ENCODE assay signal across 9 cellular contexts in the genomic region with DNA sequence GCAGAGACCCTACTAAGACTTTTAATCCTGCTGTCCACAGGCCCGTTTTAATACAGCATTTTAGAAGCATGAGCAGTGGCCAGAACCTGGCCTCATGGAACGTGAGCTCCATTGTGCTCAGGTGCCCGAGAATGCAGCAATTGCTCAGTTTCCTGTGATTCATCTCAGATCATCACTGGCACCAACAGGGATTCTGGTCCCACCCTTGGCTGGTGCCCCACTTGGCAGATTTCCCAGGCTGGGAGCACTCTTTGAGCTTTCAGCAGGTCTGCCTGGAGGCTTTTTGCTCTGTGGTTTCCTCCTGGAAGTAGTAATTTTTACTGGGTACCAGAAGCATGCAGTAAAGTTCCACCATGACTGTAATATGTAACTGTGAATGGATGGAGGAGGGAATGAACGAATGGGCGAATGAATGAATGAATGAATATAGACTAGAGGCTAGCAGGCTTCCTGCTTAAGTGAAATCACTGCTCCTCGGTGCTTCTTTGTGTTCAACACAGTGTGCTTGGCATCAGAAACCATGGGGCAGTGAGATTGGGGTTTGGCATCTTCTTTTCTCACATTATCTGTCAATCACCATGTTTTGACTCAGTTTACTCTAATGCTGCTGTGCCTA.
DNase-seq lines count a peak whose midpoint lies in the region; ATAC-seq and TF ChIP-seq lines count a peak whose summit lies in the region.
"Had no signal": no experiment of that assay in that cellular context is flagged by ENCODE, and none has a peak within 500 bp of the region (broad histone marks: within the 10 kb centered on the region; RNA-seq: fewer than 3 reads in every experiment).

No MANE protein-coding gene starts in this region.

- no peak for DNase-seq in CD4-positive, CD25-positive, alpha-beta regulatory T cell
- peak; percentile 99 for DNase-seq in M059J (ENCODE audit: low read depth)
- DNase-seq in brain microvascular endothelial cell: peak; percentile 48
- peak; percentile 68 to 83 for DNase-seq in left lung
- DNase-seq in MV-4-11 (lab: John Stamatoyannopoulos, UW): no peak
- no peak for DNase-seq in activated CD8-positive, alpha-beta memory T cell treated with anti-CD3 and anti-CD28 coated beads, Interleukin-2, amount 10 ng/mL, durations not matched to agents 7 days and 5 days

- H3K27me3 Mint-ChIP-seq in CD4-positive, CD25-positive, alpha-beta regulatory T cell: no peaks in the 10 kb centered on the region
- no peaks in the 10 kb centered on the region for H3K27me3 Mint-ChIP-seq in activated CD8-positive, alpha-beta memory T cell treated with anti-CD3 and anti-CD28 coated beads, Interleukin-2, amount 10 ng/mL, durations not matched to agents 7 days and 5 days

- no peaks in the 10 kb centered on the region for H3K4me1 ChIP-seq in CD4-positive, CD25-positive, alpha-beta regulatory T cell (ENCODE audit: control insufficient read depth, insufficient read depth, low read length, poor library complexity, severe bottlenecking)
- peaks cover 29 to 55% of the 10 kb centered on the region in 2 donors for H3K4me1 ChIP-seq in left lung

- H3K36me3 Mint-ChIP-seq in CD4-positive, CD25-positive, alpha-beta regulatory T cell: no peaks in the 10 kb centered on the region
- no peaks in the 10 kb centered on the region for H3K36me3 Mint-ChIP-seq in activated CD8-positive, alpha-beta memory T cell treated with anti-CD3 and anti-CD28 coated beads, Interleukin-2, amount 10 ng/mL, durations not matched to agents 7 days and 5 days

- peak overlapping the region in 1 of 4 donors; percentile 0 for H3K4me3 Mint-ChIP-seq in CD4-positive, CD25-positive, alpha-beta regulatory T cell
- H3K4me3 Mint-ChIP-seq in activated CD8-positive, alpha-beta memory T cell treated with anti-CD3 and anti-CD28 coated beads, Interleukin-2, amount 10 ng/mL, durations not matched to agents 7 days and 5 days: no peak overlapping the region

- in situ Hi-C loops in brain microvascular endothelial cell (cut with HindIII; ENCODE audit: low pct_ligation_motif_present, low sequenced_read_pairs): no loop called here

- intact Hi-C loops in left lung (cut with DNase I): no loop called here

- peaks cover 6% of the 10 kb centered on the region for H3K27me3 ChIP-seq in CD4-positive, CD25-positive, alpha-beta regulatory T cell (ENCODE audit: control insufficient read depth, insufficient read depth, low read length)
- H3K27me3 ChIP-seq in brain microvascular endothelial cell (replicated peaks): no peaks in the 10 kb centered on the region
- H3K27me3 ChIP-seq in left lung: no peaks in the 10 kb centered on the region

- H3K36me3 ChIP-seq in CD4-positive, CD25-positive, alpha-beta regulatory T cell (ENCODE audit: control insufficient read depth, insufficient read depth, low read length): no peaks in the 10 kb centered on the region
- H3K36me3 ChIP-seq in brain microvascular endothelial cell (replicated peaks) (no peaks in the 10 kb centered on the region), left lung (no peaks in the 10 kb centered on the region)

- H3K27ac Mint-ChIP-seq in CD4-positive, CD25-positive, alpha-beta regulatory T cell: peak overlapping the region in 2 of 3 donors; percentile 6 to 27
- no peak overlapping the region for H3K27ac Mint-ChIP-seq in activated CD8-positive, alpha-beta memory T cell treated with anti-CD3 and anti-CD28 coated beads, Interleukin-2, amount 10 ng/mL, durations not matched to agents 7 days and 5 days

- H3K4me3 ChIP-seq in CD4-positive, CD25-positive, alpha-beta regulatory T cell (ENCODE audit: low read depth, low read length): no peak overlapping the region
- H3K4me3 ChIP-seq in brain microvascular endothelial cell (ENCODE audit: low read depth, low read length) (no peak overlapping the region), left lung (no peak overlapping the region)

- CTCF ChIA-PET in activated CD8-positive, alpha-beta memory T cell treated with anti-CD3 and anti-CD28 coated beads, Interleukin-2, amount 10 ng/mL, durations not matched to agents 7 days and 5 days (lab: Charles Lee): interaction anchor here (1.3 to 1.6 kb wide), 2 partner anchors 10 to 14 kb away, joined by 3 read pairs; no protein-coding TSS in a partner anchor

- TF ChIP-seq CTCF in brain microvascular endothelial cell (IDR thresholded peaks at IDR 0.05; ENCODE audit: low read depth, low read length, missing control alignments): no peak
- no peak for TF ChIP-seq CTCF in left lung (IDR thresholded peaks at IDR 0.05)

- peaks cover 0 to 18% (median under 1%) of the 10 kb centered on the region in 4 donors for H3K4me1 Mint-ChIP-seq in CD4-positive, CD25-positive, alpha-beta regulatory T cell
- H3K4me1 Mint-ChIP-seq in activated CD8-positive, alpha-beta memory T cell treated with anti-CD3 and anti-CD28 coated beads, Interleukin-2, amount 10 ng/mL, durations not matched to agents 7 days and 5 days: peaks cover 8% of the 10 kb centered on the region

- no peak overlapping the region for H3K27ac ChIP-seq in CD4-positive, CD25-positive, alpha-beta regulatory T cell (ENCODE audit: insufficient read depth, low read length, poor library complexity, severe bottlenecking)
- no peak overlapping the region for H3K27ac ChIP-seq in brain microvascular endothelial cell
- peak overlapping the region; percentile 55 to 56 for H3K27ac ChIP-seq in left lung
- H3K27ac ChIP-seq: HL-60 had no signal

- ATAC-seq in CD4-positive, CD25-positive, alpha-beta regulatory T cell (ENCODE audit: low read depth in 2 of 2): no peak
- peak; percentile 30 for ATAC-seq in left lung
- ATAC-seq in GM21717 (IDR thresholded peaks at IDR 0.05; ENCODE audit: unreplicated experiment): no peak
- no peak for ATAC-seq in activated CD8-positive, alpha-beta memory T cell treated with anti-CD3 and anti-CD28 coated beads, Interleukin-2, amount 10 ng/mL, durations not matched to agents 7 days and 5 days
- no peak for ATAC-seq in HG03196 (IDR thresholded peaks at IDR 0.05; ENCODE audit: unreplicated experiment)

- peaks cover 0 to 1% (median 0%) of the 10 kb centered on the region in 7 donors for H3K9me3 Mint-ChIP-seq in CD4-positive, CD25-positive, alpha-beta regulatory T cell
- no peaks in the 10 kb centered on the region for H3K9me3 Mint-ChIP-seq in activated CD8-positive, alpha-beta memory T cell treated with anti-CD3 and anti-CD28 coated beads, Interleukin-2, amount 10 ng/mL, durations not matched to agents 7 days and 5 days (ENCODE audit: low read depth)

- no peaks in the 10 kb centered on the region for H3K9me3 ChIP-seq in CD4-positive, CD25-positive, alpha-beta regulatory T cell (ENCODE audit: control insufficient read depth in 2 of 2, low read length in 2 of 2)
- no peaks in the 10 kb centered on the region for H3K9me3 ChIP-seq in left lung

Comparison
In these comparisons a context has a peak if more than half of its experiments do, and no peak if none do; other contexts are left out.
1. DNase-seq: peak in M059J (single experiment), brain microvascular endothelial cell (single experiment) and left lung (2 of 2); none in CD4-positive, CD25-positive, alpha-beta regulatory T cell (0 of 3), MV-4-11 (single experiment) and activated CD8-positive, alpha-beta memory T cell treated with anti-CD3 and anti-CD28 coated beads, Interleukin-2, amount 10 ng/mL, durations not matched to agents 7 days and 5 days (single experiment).
2. H3K27ac ChIP-seq: peak in left lung (2 of 2); none in CD4-positive, CD25-positive, alpha-beta regulatory T cell (single experiment) and brain microvascular endothelial cell (single experiment).